Comparison of ENCODE assay signal across 8 cellular contexts in genomic region chr10:13161267-13162012, GRCh38. TPM values are rescaled to one million over a fixed set of nuclear protein-coding genes. Genes with fewer than 3 reads are reported as not detected.
DNase-seq lines count a peak whose midpoint lies in the region; ATAC-seq and TF ChIP-seq lines count a peak whose summit lies in the region.

Gene MCM10 (plus strand): TSS chr10:13161558. CDS start chr10:13164203, 2,645 bp downstream.

- peak within 1 kb of the TSS; percentile 68 for H3K27ac Mint-ChIP-seq in Calu3 (ENCODE audit: unreplicated experiment)

- peaks cover 29% of the 10 kb centered on the region for H3K36me3 Mint-ChIP-seq in Calu3 (ENCODE audit: insufficient read depth, unreplicated experiment)

- intact Hi-C loops in Calu3 (cut with micrococcal nuclease; ENCODE audit: unreplicated experiment) = loop anchor here (1.0 to 5.0 kb wide), 2 partner anchors 140 to 371 kb away; no protein-coding TSS in a partner anchor

- H3K9me3 ChIP-seq in mesodermal cell (ENCODE audit: control insufficient read depth, low read length) = no peaks in the 10 kb centered on the region

- 0 to 1% methylated on average over 54 to 59 of the region's 59 CpGs for WGBS in mesodermal cell (ENCODE audit: insufficient coverage in 2 of 2), 2 experiments

- peaks cover 25% of the 10 kb centered on the region for H3K36me3 ChIP-seq in mesodermal cell (ENCODE audit: control insufficient read depth, insufficient read depth, low read length)

- CTCF ChIA-PET in Calu3 (lab: Charles Lee) = interaction anchor here (0.6 to 1.8 kb wide), 4 partner anchors 15 to 1332 kb away, joined by 3 to 6 read pairs (median 3); no protein-coding TSS in a partner anchor

- peak; percentile 99 for ATAC-seq in GM21381 (IDR thresholded peaks at IDR 0.05; ENCODE audit: unreplicated experiment)

- peak within 1 kb of the TSS; percentile 4 for H3K27ac ChIP-seq in mesodermal cell (ENCODE audit: low read depth, low read length, severe bottlenecking)

- H3K9me3 Mint-ChIP-seq in Calu3 (ENCODE audit: low read depth, unreplicated experiment) = no peaks in the 10 kb centered on the region

- H3K4me1 Mint-ChIP-seq in Calu3 (ENCODE audit: low read depth, unreplicated experiment) = peaks cover 19% of the 10 kb centered on the region

- H3K4me3 Mint-ChIP-seq in Calu3 (ENCODE audit: low read depth, unreplicated experiment) = peak within 1 kb of the TSS; percentile 87

- H3K4me3 ChIP-seq in mesodermal cell (ENCODE audit: extremely low read depth, insufficient read depth, low read length, poor library complexity, severe bottlenecking) = peak within 1 kb of the TSS; percentile 68

- in situ Hi-C loops in endometrial microvascular endothelial cells (cut with HindIII; ENCODE audit: inconsistent ontology term, low pct_unique_long_range_greater_than_20kb, low sequenced_read_pairs) = no loop called here

- peak; percentile 68 for TF ChIP-seq CTCF in Calu3 (IDR thresholded peaks at IDR 0.05; ENCODE audit: unreplicated experiment)

- no peaks in the 10 kb centered on the region for H3K27me3 Mint-ChIP-seq in Calu3 (ENCODE audit: unreplicated experiment)

- H3K4me1 ChIP-seq in mesodermal cell (ENCODE audit: control insufficient read depth, insufficient read depth, low read length, poor library complexity, severe bottlenecking) = peaks cover 9% of the 10 kb centered on the region

- BruUV-seq in Calu3 (replicated peaks; lab: Mats Ljungman, UMichigan) = TSS peak; percentile 44

- DNase-seq in Calu3 (peak; percentile 98), HUDEP-2 (lab: John Stamatoyannopoulos, UW; ENCODE audit: unreplicated experiment in 76 of 76) (peak; percentile 54 to 99 (median 97)), NOMO-1 treated with dmso at 0.1 percent for 144 hours (lab: John Stamatoyannopoulos, UW; ENCODE audit: unreplicated experiment) (peak; percentile 98)
- DNase-seq in activated CD8-positive, alpha-beta memory T cell treated with anti-CD3 and anti-CD28 coated beads for 48 hours (ENCODE audit: low read depth in 2 of 3, low spot score in 2 of 3) = peak; percentile 87 to 95 (median 93)
- DNase-seq in stimulated activated CD8-positive, alpha-beta memory T cell treated with anti-CD3 and anti-CD28 coated beads, Interleukin-15, amount 100 ng/mL, for 4 hours (ENCODE audit: low read depth in 2 of 2) = peak; percentile 89 to 97

RNA-seq across cellular contexts. Expression of gene MCM10, which starts in this region (rescaled TPM):
- total RNA-seq in Calu3 (2022) (42.0 and 49.3 TPM in 2 replicates), endometrial microvascular endothelial cells (ENCODE audit: inconsistent ontology term) (15.8 TPM)
- 12.3 TPM for polyA plus RNA-seq in mesodermal cell (2013, experiment 1 of 2)
- 8.5 TPM for polyA plus RNA-seq in mesodermal cell (2013, experiment 2 of 2)

Comparison
In these comparisons a context has a peak if more than half of its experiments do, and no peak if none do; other contexts are left out.
1. Peak in every context shown above with its lines: DNase-seq, ATAC-seq, H3K4me3 ChIP-seq and H3K27ac ChIP-seq.